In genomic region chr1:231625975-231626534, GRCh38 we compare ENCODE assay signal across 8 cellular contexts. TPM values are rescaled to one million over a fixed set of nuclear protein-coding genes. Genes with fewer than 3 reads are reported as not detected.
DNase-seq lines count a peak whose midpoint lies in the region; ATAC-seq and TF ChIP-seq lines count a peak whose summit lies in the region.

No MANE protein-coding gene starts in this region.

- H3K4me1 ChIP-seq in cardiac muscle cell (ENCODE audit: low read depth): no peaks in the 10 kb centered on the region
- H3K4me1 ChIP-seq in uterus: peaks cover 0 to 9% of the 10 kb centered on the region in 2 donors

- no peak for ATAC-seq in left cardiac atrium

- WGBS in adipose tissue, 3 donors: 13 to 16% (median 13%) methylated on average over 7 of the region's 7 CpGs

- H3K9me3 ChIP-seq in cardiac muscle cell (ENCODE audit: low read depth): no peaks in the 10 kb centered on the region
- no peaks in the 10 kb centered on the region for H3K9me3 ChIP-seq in uterus

- H3K4me3 ChIP-seq in cardiac muscle cell (peak overlapping the region; percentile 81), uterus (peak overlapping the region; percentile 72 to 77)

- TF ChIP-seq CTCF in cardiac muscle cell (IDR thresholded peaks at IDR 0.05; ENCODE audit: low read depth, low read length) (no peak), uterus (IDR thresholded peaks at IDR 0.05) (no peak)

- H3K27ac ChIP-seq in cardiac muscle cell: no peak overlapping the region
- H3K27ac ChIP-seq in adipose tissue (ENCODE audit: low read depth, low read length): peak overlapping the region; percentile 71
- peak overlapping the region; percentile 84 to 87 for H3K27ac ChIP-seq in uterus

- H3K36me3 ChIP-seq in cardiac muscle cell (no peaks in the 10 kb centered on the region), uterus (no peaks in the 10 kb centered on the region)

- DNase-seq in cardiac muscle cell (ENCODE audit: low read depth in 1 of 2, low spot score in 1 of 2) (no peak), left cardiac atrium (no peak), medulla oblongata (ENCODE audit: extremely low spot score) (peak; percentile 28), uterus (no peak), NCI-H2029 treated with DMSO at 0.1 percent for 48 hours (lab: John Stamatoyannopoulos, UW) (no peak), NCI-H526 (lab: John Stamatoyannopoulos, UW) (no peak)
- DNase-seq in activated CD4-positive, CD25-positive, alpha-beta regulatory T cell (lab: John Stamatoyannopoulos, UW): no peak

- no peak for TF ChIP-seq POLR2A in uterus (IDR thresholded peaks at IDR 0.05)

- H3K27me3 ChIP-seq in cardiac muscle cell: peaks cover 24% of the 10 kb centered on the region
- no peaks in the 10 kb centered on the region for H3K27me3 ChIP-seq in uterus

- intact Hi-C loops in left cardiac atrium (cut with DNase I): loop anchor here in 1 of 2 donors (10.0 kb wide), 1 partner anchor 179 kb away; no protein-coding TSS in a partner anchor
- intact Hi-C loops in uterus (cut with DNase I; ENCODE audit: low total_unique reads): no loop called here

RNA-seq across cellular contexts. Expression of gene DISC1, which starts 0.5 kb away (rescaled TPM):
- total RNA-seq in cardiac muscle cell (8.6 and 11.5 TPM in 2 replicates), left cardiac atrium (1 to 10 TPM; 5.0 to 5.4 TPM), uterus (10 to 100 TPM in 3 of 4 donors, 1 to 10 TPM in 1; 7.1 to 33.4 (median 14.9) TPM)
- polyA plus RNA-seq in cardiac muscle cell (5.7 and 6.5 TPM in 2 replicates), adipose tissue (1 to 10 TPM in 2 of 3 donors, under 1 TPM in 1; 0.48 to 1.5 (median 1.4) TPM)
